ENCODE assay signal across 10 cellular contexts in genomic region chr2:60899230-60899891, GRCh38. TPM values are rescaled to one million over a fixed set of nuclear protein-coding genes. Genes with fewer than 3 reads are reported as not detected.
DNase-seq lines count a peak whose midpoint lies in the region; ATAC-seq lines count a peak whose summit lies in the region.
"Had no signal": no experiment of that assay in that cellular context is flagged by ENCODE, and none has a peak within 500 bp of the region (broad histone marks: within the 10 kb centered on the region; RNA-seq: fewer than 3 reads in every experiment).

No MANE protein-coding gene starts in this region.

- H3K36me3 Mint-ChIP-seq in T-helper 1 cell treated with Interleukin-12 subunit alpha and Interleukin-12 subunit beta and Interleukin-4 antibody, amounts not matched to agents 30 μg/mL and 1 μg/mL, for 36 hours (ENCODE audit: low read depth): peaks cover 35% of the 10 kb centered on the region
- H3K36me3 Mint-ChIP-seq in activated T-helper 1 cell treated with anti-CD3 and anti-CD28 coated beads, Interleukin-12 subunit alpha, Interleukin-12 subunit beta, Interleukin-2, Interleukin-4 antibody, amounts not matched to agents 30 ng/mL and 10 ng/mL and 1 ng/mL, durations not matched to agents 14 hours and 24 hours and 36 hours (ENCODE audit: low read depth): peaks cover 60% of the 10 kb centered on the region

- intact Hi-C loops in activated T-helper 1 cell treated with anti-CD3 and anti-CD28 coated beads, Interleukin-12 subunit alpha, Interleukin-12 subunit beta, Interleukin-2, Interleukin-4 antibody, amounts not matched to agents 30 ng/mL and 10 ng/mL and 1 ng/mL, durations not matched to agents 14 hours and 24 hours and 36 hours (cut with micrococcal nuclease): loop anchor here (1.0 to 2.0 kb wide), 8 partner anchors 8 to 117 kb away; partner anchors contain the start of genes PEX13 and REL

- DNase-seq in T-helper 1 cell (no peak), A172 (ENCODE audit: low spot score) (no peak), H4 (ENCODE audit: low spot score) (no peak), NCI-H2171 (lab: John Stamatoyannopoulos, UW) (no peak)
- no peak for DNase-seq in activated T-helper 1 cell treated with anti-CD3 and anti-CD28 coated beads, Interleukin-12 subunit alpha, Interleukin-12 subunit beta, Interleukin-2, Interleukin-4 antibody, amounts not matched to agents 30 ng/mL and 10 ng/mL and 1 ng/mL, durations not matched to agents 14 hours and 24 hours and 36 hours (ENCODE audit: low spot score)
- DNase-seq in stimulated activated CD8-positive, alpha-beta memory T cell treated with anti-CD3 and anti-CD28 coated beads, Interleukin-12 subunit alpha, Interleukin-12 subunit beta, amount 100 ng/mL, for 1 hour (ENCODE audit: low read depth): peak; percentile 12
- DNase-seq: heart left ventricle had no signal

- ATAC-seq in HG02610 (IDR thresholded peaks at IDR 0.05; ENCODE audit: unreplicated experiment): peak; percentile 85
- ATAC-seq: heart left ventricle had no signal

- H3K27me3 Mint-ChIP-seq in T-helper 1 cell treated with Interleukin-12 subunit alpha and Interleukin-12 subunit beta and Interleukin-4 antibody, amounts not matched to agents 30 μg/mL and 1 μg/mL, for 36 hours (ENCODE audit: low read depth): no peaks in the 10 kb centered on the region
- H3K27me3 Mint-ChIP-seq in activated T-helper 1 cell treated with anti-CD3 and anti-CD28 coated beads, Interleukin-12 subunit alpha, Interleukin-12 subunit beta, Interleukin-2, Interleukin-4 antibody, amounts not matched to agents 30 ng/mL and 10 ng/mL and 1 ng/mL, durations not matched to agents 14 hours and 24 hours and 36 hours (ENCODE audit: insufficient read depth): peaks cover 2% of the 10 kb centered on the region

- peak overlapping the region; percentile 62 for H3K27ac Mint-ChIP-seq in T-helper 1 cell treated with Interleukin-12 subunit alpha and Interleukin-12 subunit beta and Interleukin-4 antibody, amounts not matched to agents 30 μg/mL and 1 μg/mL, for 36 hours
- peak overlapping the region; percentile 95 for H3K27ac Mint-ChIP-seq in activated T-helper 1 cell treated with anti-CD3 and anti-CD28 coated beads, Interleukin-12 subunit alpha, Interleukin-12 subunit beta, Interleukin-2, Interleukin-4 antibody, amounts not matched to agents 30 ng/mL and 10 ng/mL and 1 ng/mL, durations not matched to agents 14 hours and 24 hours and 36 hours

- no peaks in the 10 kb centered on the region for H3K9me3 Mint-ChIP-seq in T-helper 1 cell treated with Interleukin-12 subunit alpha and Interleukin-12 subunit beta and Interleukin-4 antibody, amounts not matched to agents 30 μg/mL and 1 μg/mL, for 36 hours
- no peaks in the 10 kb centered on the region for H3K9me3 Mint-ChIP-seq in activated T-helper 1 cell treated with anti-CD3 and anti-CD28 coated beads, Interleukin-12 subunit alpha, Interleukin-12 subunit beta, Interleukin-2, Interleukin-4 antibody, amounts not matched to agents 30 ng/mL and 10 ng/mL and 1 ng/mL, durations not matched to agents 14 hours and 24 hours and 36 hours
- H3K9me3 Mint-ChIP-seq: neural crest cell had no signal

- H3K4me1 Mint-ChIP-seq in T-helper 1 cell treated with Interleukin-12 subunit alpha and Interleukin-12 subunit beta and Interleukin-4 antibody, amounts not matched to agents 30 μg/mL and 1 μg/mL, for 36 hours (ENCODE audit: low read depth): peaks cover 10% of the 10 kb centered on the region
- H3K4me1 Mint-ChIP-seq in activated T-helper 1 cell treated with anti-CD3 and anti-CD28 coated beads, Interleukin-12 subunit alpha, Interleukin-12 subunit beta, Interleukin-2, Interleukin-4 antibody, amounts not matched to agents 30 ng/mL and 10 ng/mL and 1 ng/mL, durations not matched to agents 14 hours and 24 hours and 36 hours (ENCODE audit: low read depth): peaks cover 35% of the 10 kb centered on the region
- H3K4me1 Mint-ChIP-seq: neural crest cell had no signal

- no peak overlapping the region for H3K4me3 Mint-ChIP-seq in T-helper 1 cell treated with Interleukin-12 subunit alpha and Interleukin-12 subunit beta and Interleukin-4 antibody, amounts not matched to agents 30 μg/mL and 1 μg/mL, for 36 hours
- H3K4me3 Mint-ChIP-seq in activated T-helper 1 cell treated with anti-CD3 and anti-CD28 coated beads, Interleukin-12 subunit alpha, Interleukin-12 subunit beta, Interleukin-2, Interleukin-4 antibody, amounts not matched to agents 30 ng/mL and 10 ng/mL and 1 ng/mL, durations not matched to agents 14 hours and 24 hours and 36 hours: peak overlapping the region; percentile 54
- H3K4me3 Mint-ChIP-seq: neural crest cell had no signal

RNA-seq across cellular contexts. Expression of gene REL, which starts 18.0 kb away (rescaled TPM):
- 93.6 and 97.2 TPM in 2 replicates for total RNA-seq in activated T-helper 1 cell treated with anti-CD3 and anti-CD28 coated beads, Interleukin-12 subunit alpha, Interleukin-12 subunit beta, Interleukin-2, Interleukin-4 antibody, amounts not matched to agents 30 ng/mL and 10 ng/mL and 1 ng/mL, durations not matched to agents 14 hours and 24 hours and 36 hours
- 4.9 and 8.6 TPM in 2 replicates for total RNA-seq in A172 (2014; rRNA removed; shearing (Covaris generic))
- 2.9 and 3.0 TPM in 2 replicates for total RNA-seq in H4 (2014; rRNA removed; shearing (Covaris generic))
